Comparison of ENCODE assay signal across 8 cellular contexts in genomic region chr12:49264873-49265792, GRCh38. TPM values are rescaled to one million over a fixed set of nuclear protein-coding genes. Genes with fewer than 3 reads are reported as not detected.
DNase-seq lines count a peak whose midpoint lies in the region; ATAC-seq and TF ChIP-seq lines count a peak whose summit lies in the region.

TSS of gene TUBA1C (plus strand) at chr12:49265082. CDS start at chr12:49265182, 100 bp downstream.

- H3K4me3 Mint-ChIP-seq in glutamatergic neuron (ENCODE audit: unreplicated experiment) = peak within 1 kb of the TSS; percentile 88
- H3K4me3 Mint-ChIP-seq in osteocyte (ENCODE audit: unreplicated experiment) = peak within 1 kb of the TSS; percentile 97

- H3K27me3 Mint-ChIP-seq in glutamatergic neuron (ENCODE audit: unreplicated experiment) = peaks cover 2% of the 10 kb centered on the region
- no peaks in the 10 kb centered on the region for H3K27me3 Mint-ChIP-seq in osteocyte (ENCODE audit: unreplicated experiment)

- peaks cover 9% of the 10 kb centered on the region for H3K36me3 ChIP-seq in thoracic aorta

- H3K4me1 Mint-ChIP-seq in glutamatergic neuron (ENCODE audit: low read depth, unreplicated experiment) (no peaks in the 10 kb centered on the region), osteocyte (ENCODE audit: unreplicated experiment) (peaks cover 48% of the 10 kb centered on the region)

- H3K27me3 ChIP-seq in thoracic aorta (replicated peaks; ENCODE audit: insufficient read depth) = no peaks in the 10 kb centered on the region

- peaks cover 34 to 62% of the 10 kb centered on the region in 2 donors for H3K4me1 ChIP-seq in thoracic aorta (ENCODE audit: control insufficient read depth in 1 of 2, low read depth in 2 of 2)

- TF ChIP-seq CTCF in HFF-Myc (IDR thresholded peaks at IDR 0.05; ENCODE audit: low read depth, low read length, missing control alignments) = no peak
- TF ChIP-seq CTCF in glutamatergic neuron (IDR thresholded peaks at IDR 0.05; ENCODE audit: partially characterized antibody, unreplicated experiment) = no peak
- TF ChIP-seq CTCF in osteocyte (IDR thresholded peaks at IDR 0.05) = no peak
- TF ChIP-seq CTCF in thoracic aorta (IDR thresholded peaks at IDR 0.05) = no peak

- peak within 1 kb of the TSS; percentile 92 to 94 for H3K27ac Mint-ChIP-seq in activated naive CD4-positive, alpha-beta T cell treated with anti-CD3 and anti-CD28 coated beads, Interleukin-2, amount 50 U/mL, for 72 hours
- H3K27ac Mint-ChIP-seq in glutamatergic neuron (ENCODE audit: unreplicated experiment) = no peak within 1 kb of the TSS
- H3K27ac Mint-ChIP-seq in osteocyte (ENCODE audit: unreplicated experiment) = peak within 1 kb of the TSS; percentile 97

- H3K27ac ChIP-seq in thoracic aorta = peak within 1 kb of the TSS; percentile 98 to 99

- no peaks in the 10 kb centered on the region for H3K9me3 Mint-ChIP-seq in activated naive CD4-positive, alpha-beta T cell treated with anti-CD3 and anti-CD28 coated beads, Interleukin-2, amount 50 U/mL, for 72 hours
- no peaks in the 10 kb centered on the region for H3K9me3 Mint-ChIP-seq in glutamatergic neuron (ENCODE audit: unreplicated experiment)
- no peaks in the 10 kb centered on the region for H3K9me3 Mint-ChIP-seq in osteocyte (ENCODE audit: unreplicated experiment)

- peaks cover 21 to 42% of the 10 kb centered on the region in 2 donors for H3K36me3 Mint-ChIP-seq in activated naive CD4-positive, alpha-beta T cell treated with anti-CD3 and anti-CD28 coated beads, Interleukin-2, amount 50 U/mL, for 72 hours
- H3K36me3 Mint-ChIP-seq in glutamatergic neuron (ENCODE audit: unreplicated experiment) (no peaks in the 10 kb centered on the region), osteocyte (ENCODE audit: unreplicated experiment) (peaks cover 12% of the 10 kb centered on the region)

- ATAC-seq in SK-N-SH treated with all-trans-retinoic acid at 6 μM for 48 hours (peak; percentile 88), thoracic aorta (ENCODE audit: insufficient number of reproducible peaks, low FRiP score, low read depth) (peak; percentile 78)
- ATAC-seq in activated naive CD4-positive, alpha-beta T cell treated with anti-CD3 and anti-CD28 coated beads, Interleukin-2, amount 50 U/mL, for 72 hours = peak; percentile 88 to 90

- peak; percentile 73 for DNase-seq in GM04503 (ENCODE audit: low read depth)
- DNase-seq in HFF-Myc (ENCODE audit: extremely low read depth, low read depth) = peak; percentile 78
- peak; percentile 93 for DNase-seq in NAMALWA (ENCODE audit: low spot score)
- DNase-seq in activated naive CD4-positive, alpha-beta T cell treated with anti-CD3 and anti-CD28 coated beads, Interleukin-2, amount 50 U/mL, for 72 hours (ENCODE audit: low spot score in 2 of 2) = peak; percentile 96 to 97
- DNase-seq in glutamatergic neuron = peak; percentile 80
- peak; percentile 97 for DNase-seq in osteocyte (ENCODE audit: extremely low spot score, unreplicated experiment)
- DNase-seq in thoracic aorta (ENCODE audit: low spot score) = peak; percentile 75

- H3K9me3 ChIP-seq in thoracic aorta = no peaks in the 10 kb centered on the region

- H3K4me3 ChIP-seq in HFF-Myc (replicated peaks; ENCODE audit: low read depth, low read length) (peak within 1 kb of the TSS; percentile 90), thoracic aorta (peak within 1 kb of the TSS; percentile 87)

TF ChIP-seq in SK-N-SH treated with all-trans-retinoic acid at 6 μM for 48 hours, 23 proteins besides CTCF, POLR2A, EP300 and RAD21:
- TF ChIP-seq ZC3H10 (CRISPR knock-in tag; IDR thresholded peaks at IDR 0.05) (0 out of 2 replicates have a peak, but pooled peaks have one; percentile 28), PATZ1 (CRISPR knock-in tag; IDR thresholded peaks at IDR 0.05; ENCODE audit: borderline replicate concordance) (no peak), ZFP3 (CRISPR knock-in tag; IDR thresholded peaks at IDR 0.05) (no peak), OSR1 (CRISPR knock-in tag; IDR thresholded peaks at IDR 0.05) (peak; percentile 82; the same call in 1 of the 2 replicates)
TF ChIP-seq in SK-N-SH treated with all-trans-retinoic acid at 6 μM for 48 hours: peak in this region for 2.

RNA-seq across cellular contexts. Expression of gene TUBA1C, which starts in this region (rescaled TPM):
- total RNA-seq in activated naive CD4-positive, alpha-beta T cell treated with anti-CD3 and anti-CD28 coated beads, Interleukin-2, amount 50 U/mL, for 72 hours = 100 to 1,000 TPM; 260 to 263 TPM
- total RNA-seq in glutamatergic neuron (ENCODE audit: unreplicated experiment) (66.7 TPM), osteocyte (136 and 142 TPM in 2 replicates), thoracic aorta (100 to 1,000 TPM; 239 to 277 TPM)

Comparison
In these comparisons a context has a peak if more than half of its experiments do, and no peak if none do; other contexts are left out.
1. Peak in every context shown above with its lines: DNase-seq, ATAC-seq, H3K4me3 ChIP-seq and H3K27ac ChIP-seq.